ENCODE assay signal across 1 cellular context in genomic region chr1:208178091-208178529, GRCh38.
TF ChIP-seq lines count a peak whose summit lies in the region.

No MANE protein-coding gene starts in this region.

TF ChIP-seq in WTC11, 78 proteins besides CTCF, POLR2A, EP300 and RAD21 (continued from another document):
- TF ChIP-seq, protein P1, sequence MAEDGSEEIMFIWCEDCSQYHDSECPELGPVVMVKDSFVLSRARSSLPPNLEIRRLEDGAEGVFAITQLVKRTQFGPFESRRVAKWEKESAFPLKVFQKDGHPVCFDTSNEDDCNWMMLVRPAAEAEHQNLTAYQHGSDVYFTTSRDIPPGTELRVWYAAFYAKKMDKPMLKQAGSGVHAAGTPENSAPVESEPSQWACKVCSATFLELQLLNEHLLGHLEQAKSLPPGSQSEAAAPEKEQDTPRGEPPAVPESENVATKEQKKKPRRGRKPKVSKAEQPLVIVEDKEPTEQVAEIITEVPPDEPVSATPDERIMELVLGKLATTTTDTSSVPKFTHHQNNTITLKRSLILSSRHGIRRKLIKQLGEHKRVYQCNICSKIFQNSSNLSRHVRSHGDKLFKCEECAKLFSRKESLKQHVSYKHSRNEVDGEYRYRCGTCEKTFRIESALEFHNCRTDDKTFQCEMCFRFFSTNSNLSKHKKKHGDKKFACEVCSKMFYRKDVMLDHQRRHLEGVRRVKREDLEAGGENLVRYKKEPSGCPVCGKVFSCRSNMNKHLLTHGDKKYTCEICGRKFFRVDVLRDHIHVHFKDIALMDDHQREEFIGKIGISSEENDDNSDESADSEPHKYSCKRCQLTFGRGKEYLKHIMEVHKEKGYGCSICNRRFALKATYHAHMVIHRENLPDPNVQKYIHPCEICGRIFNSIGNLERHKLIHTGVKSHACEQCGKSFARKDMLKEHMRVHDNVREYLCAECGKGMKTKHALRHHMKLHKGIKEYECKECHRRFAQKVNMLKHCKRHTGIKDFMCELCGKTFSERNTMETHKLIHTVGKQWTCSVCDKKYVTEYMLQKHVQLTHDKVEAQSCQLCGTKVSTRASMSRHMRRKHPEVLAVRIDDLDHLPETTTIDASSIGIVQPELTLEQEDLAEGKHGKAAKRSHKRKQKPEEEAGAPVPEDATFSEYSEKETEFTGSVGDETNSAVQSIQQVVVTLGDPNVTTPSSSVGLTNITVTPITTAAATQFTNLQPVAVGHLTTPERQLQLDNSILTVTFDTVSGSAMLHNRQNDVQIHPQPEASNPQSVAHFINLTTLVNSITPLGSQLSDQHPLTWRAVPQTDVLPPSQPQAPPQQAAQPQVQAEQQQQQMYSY (CRISPR knock-in tag; IDR thresholded peaks at IDR 0.05), result no peak
- TF ChIP-seq PRRX2 (CRISPR knock-in tag; IDR thresholded peaks at IDR 0.05) (no peak), SMAD3 (CRISPR knock-in tag; IDR thresholded peaks at IDR 0.05; ENCODE audit: borderline replicate concordance) (no peak), ZNF317 (CRISPR knock-in tag; IDR thresholded peaks at IDR 0.05; ENCODE audit: borderline replicate concordance, low read depth) (no peak)
